Comparison of ENCODE assay signal across 17 cellular contexts in genomic region chr9:116193636-116194035, GRCh38. TPM values are rescaled to one million over a fixed set of nuclear protein-coding genes. Genes with fewer than 3 reads are reported as not detected.
DNase-seq lines count a peak whose midpoint lies in the region; ATAC-seq, FAIRE-seq and TF ChIP-seq lines count a peak whose summit lies in the region.
"Had no signal": no experiment of that assay in that cellular context is flagged by ENCODE, and none has a peak within 500 bp of the region (broad histone marks: within the 10 kb centered on the region; RNA-seq: fewer than 3 reads in every experiment).

No MANE protein-coding gene starts in this region.

- no peak overlapping the region for H3K9ac ChIP-seq in astrocyte (ENCODE audit: low read length)

- H3K27me3 ChIP-seq in astrocyte (ENCODE audit: insufficient read depth, low read length), result peaks cover 6% of the 10 kb centered on the region
- H3K27me3 ChIP-seq: right lobe of liver had no signal

- H3K9me3 ChIP-seq in astrocyte (ENCODE audit: insufficient read depth, low read depth, low read length), result no peaks in the 10 kb centered on the region
- H3K9me3 ChIP-seq: right lobe of liver had no signal

- no peaks in the 10 kb centered on the region for H3K79me2 ChIP-seq in astrocyte (ENCODE audit: insufficient read depth, low read length)

- peaks cover 25% of the 10 kb centered on the region for H3K4me1 ChIP-seq in astrocyte (ENCODE audit: insufficient read depth, low read length)

- no peaks in the 10 kb centered on the region for H3K36me3 ChIP-seq in astrocyte (ENCODE audit: insufficient read depth, low read length)
- H3K36me3 ChIP-seq: right lobe of liver had no signal

- DNase-seq in A172 (ENCODE audit: low spot score) (peak; percentile 59), HCEC 1CT (peak; percentile 91), astrocyte (ENCODE audit: low read depth) (peak; percentile 81), foreskin fibroblast (peak; percentile 82 to 88), GDM1 (lab: John Stamatoyannopoulos, UW) (no peak)
- DNase-seq in activated naive CD4-positive, alpha-beta T cell treated with Interleukin-2 at 50 U/mL for 16 hours, result no peak
- DNase-seq: caudate nucleus; NCI-H1092 treated with DMSO at 0.1 percent for 48 hours; right lobe of liver; stimulated activated naive B cell treated with anti-CD40 and anti-IgM and Interleukin-4, amounts not matched to agents 10 μg/mL and 1 μg/mL and 100 μg/mL, for 72 hours had no signal

- peak overlapping the region; percentile 31 for H3K4me2 ChIP-seq in astrocyte (ENCODE audit: low read length)

- H3K4me3 ChIP-seq in astrocyte (ENCODE audit: insufficient read depth, low read depth, low read length) (no peak overlapping the region), foreskin fibroblast (ENCODE audit: low read depth in 1 of 2, low read length in 2 of 2) (no peak overlapping the region)
- H3K4me3 ChIP-seq: right lobe of liver had no signal

- FAIRE-seq in astrocyte (lab: Jason Lieb, UNC), result peak; percentile 88
- FAIRE-seq: A204.1, D721Med, HepG2 had no signal

- H4K20me1 ChIP-seq in astrocyte (ENCODE audit: insufficient read depth, low read length), result peaks cover 11% of the 10 kb centered on the region

- H3K4me1 Mint-ChIP-seq in astrocyte (ENCODE audit: low read depth, unreplicated experiment), result peaks cover 59% of the 10 kb centered on the region
- H3K4me1 Mint-ChIP-seq: neural crest cell; stimulated activated naive B cell treated with anti-CD40 and anti-IgM and Interleukin-4, amounts not matched to agents 10 μg/mL and 1 μg/mL and 100 μg/mL, for 72 hours had no signal

- H3K9me3 Mint-ChIP-seq in astrocyte (ENCODE audit: unreplicated experiment), result no peaks in the 10 kb centered on the region
- H3K9me3 Mint-ChIP-seq: neural crest cell had no signal

- TF ChIP-seq CTCF in astrocyte (IDR thresholded peaks at IDR 0.05; ENCODE audit: insufficient read depth, low read depth, low read length), result no peak
- no peak for TF ChIP-seq CTCF in foreskin fibroblast (IDR thresholded peaks at IDR 0.05; ENCODE audit: low read depth, low read length)

- H3K36me3 Mint-ChIP-seq in astrocyte (ENCODE audit: low read depth, unreplicated experiment), result peaks cover 28% of the 10 kb centered on the region
- H3K36me3 Mint-ChIP-seq: stimulated activated naive B cell treated with anti-CD40 and anti-IgM and Interleukin-4, amounts not matched to agents 10 μg/mL and 1 μg/mL and 100 μg/mL, for 72 hours had no signal

- peak overlapping the region; percentile 16 for H3K27ac Mint-ChIP-seq in astrocyte (ENCODE audit: unreplicated experiment)
- H3K27ac Mint-ChIP-seq: stimulated activated naive B cell treated with anti-CD40 and anti-IgM and Interleukin-4, amounts not matched to agents 10 μg/mL and 1 μg/mL and 100 μg/mL, for 72 hours had no signal

- no peaks in the 10 kb centered on the region for H3K27me3 Mint-ChIP-seq in astrocyte (ENCODE audit: low read depth, unreplicated experiment)
- H3K27me3 Mint-ChIP-seq: stimulated activated naive B cell treated with anti-CD40 and anti-IgM and Interleukin-4, amounts not matched to agents 10 μg/mL and 1 μg/mL and 100 μg/mL, for 72 hours had no signal

- H2AFZ ChIP-seq in astrocyte (ENCODE audit: low read depth, low read length), result no peak overlapping the region

- no peak overlapping the region for H3K4me3 Mint-ChIP-seq in astrocyte (ENCODE audit: unreplicated experiment)
- H3K4me3 Mint-ChIP-seq: neural crest cell; stimulated activated naive B cell treated with anti-CD40 and anti-IgM and Interleukin-4, amounts not matched to agents 10 μg/mL and 1 μg/mL and 100 μg/mL, for 72 hours had no signal

- peak overlapping the region; percentile 30 for H3K27ac ChIP-seq in astrocyte (ENCODE audit: low read depth, low read length)
- H3K27ac ChIP-seq: epithelial cell of prostate, right lobe of liver had no signal

- ATAC-seq in GM21529 (IDR thresholded peaks at IDR 0.05; ENCODE audit: unreplicated experiment) (no peak), HG03135 (IDR thresholded peaks at IDR 0.05; ENCODE audit: unreplicated experiment) (no peak)
- ATAC-seq: HepG2; right lobe of liver; stimulated activated naive B cell treated with anti-CD40 and anti-IgM and Interleukin-4, amounts not matched to agents 10 μg/mL and 1 μg/mL and 100 μg/mL, for 72 hours had no signal

RNA-seq across cellular contexts. Expression of gene PAPPA, which starts 40.0 kb away (rescaled TPM):
- total RNA-seq in A172 (2014; rRNA removed; shearing (Covaris generic)), result 0.02 TPM in 1 of 2 replicates, not detected in the other
- total RNA-seq in astrocyte, result 172 and 208 TPM in 2 replicates

Comparison
In these comparisons a context has a peak if more than half of its experiments do, and no peak if none do; other contexts are left out.
1. DNase-seq: peak in A172 (single experiment), HCEC 1CT (single experiment), astrocyte (single experiment) and foreskin fibroblast (2 of 2); none in GDM1 (single experiment) and activated naive CD4-positive, alpha-beta T cell treated with Interleukin-2 at 50 U/mL for 16 hours (single experiment).
2. RNA of gene PAPPA, which starts 40.0 kb away (total RNA-seq): 172 to 208 TPM in astrocyte; 0.02 TPM in A172; every median in the first group is over 100 times any median in the second.